ENCODE assay signal across 11 cellular contexts in the genomic region with DNA sequence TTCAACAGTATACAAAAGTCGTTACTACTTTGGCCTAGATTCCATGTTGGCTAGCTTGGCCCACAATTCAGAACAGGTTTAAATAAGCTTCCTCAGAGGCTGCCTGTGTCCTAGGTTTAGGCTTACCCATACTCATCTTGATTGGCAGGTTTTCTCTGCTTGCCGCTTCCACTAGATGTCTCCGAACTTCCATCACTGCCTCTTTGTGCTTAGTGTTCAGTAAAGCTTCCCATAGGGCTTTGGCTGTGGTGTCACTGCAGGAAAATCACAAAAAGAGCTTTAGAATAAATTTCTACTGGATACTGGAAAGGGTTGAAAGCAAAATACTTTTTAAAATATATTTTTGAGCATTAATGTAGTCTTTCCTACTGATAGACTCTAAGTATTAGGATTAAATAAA. TPM values are rescaled to one million over a fixed set of nuclear protein-coding genes. Genes with fewer than 3 reads are reported as not detected.
DNase-seq lines count a peak whose midpoint lies in the region; ATAC-seq, FAIRE-seq and TF ChIP-seq lines count a peak whose summit lies in the region.
"Had no signal": no experiment of that assay in that cellular context is flagged by ENCODE, and none has a peak within 500 bp of the region (broad histone marks: within the 10 kb centered on the region; RNA-seq: fewer than 3 reads in every experiment).

No MANE protein-coding gene starts in this region.

- ATAC-seq in GM21390 (IDR thresholded peaks at IDR 0.05; ENCODE audit: unreplicated experiment), result no peak
- no peak for ATAC-seq in GM19328 (IDR thresholded peaks at IDR 0.05; ENCODE audit: unreplicated experiment)
- ATAC-seq in HG03354 (IDR thresholded peaks at IDR 0.05; ENCODE audit: poor library complexity, severe bottlenecking, unreplicated experiment), result no peak
- ATAC-seq: activated T-cell treated with anti-CD3 and anti-CD28 coated beads, Interleukin-2, amount 50 U/mL, for 72 hours had no signal

- no peak overlapping the region for H3K9ac ChIP-seq in kidney (ENCODE audit: low read length in 2 of 2)
- H3K9ac ChIP-seq: parathyroid adenoma had no signal

- intact Hi-C loops in kidney (cut with DNase I), result no loop called here

- no peaks in the 10 kb centered on the region for H3K9me3 Mint-ChIP-seq in activated T-cell treated with anti-CD3 and anti-CD28 coated beads, Interleukin-2, amount 50 U/mL, for 24 hours
- H3K9me3 Mint-ChIP-seq: activated T-cell treated with anti-CD3 and anti-CD28 coated beads, Interleukin-2, amount 50 U/mL, for 72 hours had no signal

- peaks cover 33% of the 10 kb centered on the region for H3K4me1 Mint-ChIP-seq in activated T-cell treated with anti-CD3 and anti-CD28 coated beads, Interleukin-2, amount 50 U/mL, for 24 hours (ENCODE audit: low read depth)

- H3K4me3 ChIP-seq in brain microvascular endothelial cell (ENCODE audit: low read depth, low read length) (no peak overlapping the region), kidney (ENCODE audit: low read length in 2 of 2) (no peak overlapping the region)

- H3K36me3 Mint-ChIP-seq in activated T-cell treated with anti-CD3 and anti-CD28 coated beads, Interleukin-2, amount 50 U/mL, for 24 hours (ENCODE audit: low read depth), result peaks cover 61% of the 10 kb centered on the region

- peaks cover 0 to 3% of the 10 kb centered on the region in 2 donors for H3K4me1 ChIP-seq in kidney (ENCODE audit: control insufficient read depth in 1 of 2, insufficient read depth in 1 of 2, low read depth in 1 of 2, low read length in 2 of 2)
- H3K4me1 ChIP-seq: parathyroid adenoma had no signal

- H3K27ac ChIP-seq in C4-2B (no peak overlapping the region), brain microvascular endothelial cell (no peak overlapping the region), kidney (ENCODE audit: low read depth in 2 of 2, low read length in 2 of 2) (no peak overlapping the region)
- H3K27ac ChIP-seq: HL-60, parathyroid adenoma had no signal

- H3K27me3 Mint-ChIP-seq in activated T-cell treated with anti-CD3 and anti-CD28 coated beads, Interleukin-2, amount 50 U/mL, for 24 hours, result no peaks in the 10 kb centered on the region

- in situ Hi-C loops in brain microvascular endothelial cell (cut with HindIII; ENCODE audit: low pct_ligation_motif_present, low sequenced_read_pairs), result no loop called here

- H3K36me3 ChIP-seq in brain microvascular endothelial cell (replicated peaks) (no peaks in the 10 kb centered on the region), kidney (ENCODE audit: control insufficient read depth in 1 of 2, insufficient read depth in 2 of 2, low read length in 2 of 2) (no peaks in the 10 kb centered on the region)

- no peaks in the 10 kb centered on the region for H3K27me3 ChIP-seq in brain microvascular endothelial cell (replicated peaks)

- peak; percentile 26; the same call in 1 of the 2 replicates for TF ChIP-seq CTCF in C4-2B (conservative IDR thresholded peaks at IDR 0.05)
- TF ChIP-seq CTCF in brain microvascular endothelial cell (IDR thresholded peaks at IDR 0.05; ENCODE audit: low read depth, low read length, missing control alignments), result peak; percentile 66
- peak; percentile 17 for TF ChIP-seq CTCF in kidney (IDR thresholded peaks at IDR 0.05; ENCODE audit: borderline replicate concordance, extremely low read depth, insufficient read depth)

- FAIRE-seq in kidney (lab: Jason Lieb, UNC), result no peak

- H3K27ac Mint-ChIP-seq in activated T-cell treated with anti-CD3 and anti-CD28 coated beads, Interleukin-2, amount 50 U/mL, for 24 hours, result no peak overlapping the region
- H3K27ac Mint-ChIP-seq: activated T-cell treated with anti-CD3 and anti-CD28 coated beads, Interleukin-2, amount 50 U/mL, for 72 hours had no signal

- H3K4me3 Mint-ChIP-seq in activated T-cell treated with anti-CD3 and anti-CD28 coated beads, Interleukin-2, amount 50 U/mL, for 24 hours, result no peak overlapping the region
- H3K4me3 Mint-ChIP-seq: activated T-cell treated with anti-CD3 and anti-CD28 coated beads, Interleukin-2, amount 50 U/mL, for 72 hours had no signal

- peak; percentile 49 to 53 for DNase-seq in Kasumi-1 (lab: John Stamatoyannopoulos, UW)
- DNase-seq in brain microvascular endothelial cell, result peak; percentile 34
- no peak for DNase-seq in kidney
- no peak for DNase-seq in activated T-cell treated with anti-CD3 and anti-CD28 coated beads, Interleukin-2, amount 50 U/mL, for 24 hours
- DNase-seq: activated T-cell treated with anti-CD3 and anti-CD28 coated beads, Interleukin-2, amount 50 U/mL, for 72 hours had no signal

- H3K9me3 ChIP-seq in kidney (ENCODE audit: control insufficient read depth in 1 of 2, low read length in 2 of 2), result no peaks in the 10 kb centered on the region

RNA-seq across cellular contexts. Expression of gene SCFD2, which starts 52.4 kb away (rescaled TPM):
- 20.8 TPM for total RNA-seq in kidney
- 6.1 TPM for polyA plus RNA-seq in kidney (ENCODE audit: insufficient read depth, low read depth, low replicate concordance)

Comparison
In these comparisons a context has a peak if more than half of its experiments do, and no peak if none do; other contexts are left out.
1. DNase-seq: peak in Kasumi-1 (2 of 2) and brain microvascular endothelial cell (single experiment); none in kidney (single experiment) and activated T-cell treated with anti-CD3 and anti-CD28 coated beads, Interleukin-2, amount 50 U/mL, for 24 hours (single experiment).
2. Peak in every context shown above with its lines, with median percentiles within 50 percentile points of each other: CTCF ChIP-seq.